ENCODE assay signal across 1 cellular context in the genomic region with DNA sequence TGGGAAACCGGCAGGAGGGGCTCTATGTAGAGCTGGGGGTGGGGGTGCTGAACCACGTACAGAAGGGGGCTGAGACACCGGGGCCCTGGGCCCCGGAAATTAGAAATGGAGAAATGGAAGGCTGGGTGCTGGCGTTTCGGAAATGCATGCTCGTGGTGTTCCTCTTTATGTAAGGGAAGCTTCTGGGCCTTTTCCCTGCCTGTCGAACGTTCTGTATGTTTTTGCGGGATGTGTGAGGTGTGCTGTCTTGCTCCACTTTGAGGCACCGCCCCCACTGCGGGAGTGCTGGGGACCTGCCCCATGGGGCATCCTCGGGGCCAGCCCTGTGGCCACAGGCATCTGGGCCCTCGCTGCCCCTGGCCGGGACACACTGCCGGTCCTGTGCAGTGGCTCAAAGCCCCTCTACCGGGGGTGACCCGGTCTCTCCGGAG.
TF ChIP-seq lines count a peak whose summit lies in the region.

No MANE protein-coding gene starts in this region.

TF ChIP-seq in HepG2, 621 proteins besides CTCF, POLR2A, EP300 and RAD21:
- TF ChIP-seq NFIC (IDR thresholded peaks at IDR 0.05; ENCODE audit: low read length) = no peak
- no peak for TF ChIP-seq RFX5 (IDR thresholded peaks at IDR 0.05; ENCODE audit: low read depth, low read length)
- TF ChIP-seq, protein P1, sequence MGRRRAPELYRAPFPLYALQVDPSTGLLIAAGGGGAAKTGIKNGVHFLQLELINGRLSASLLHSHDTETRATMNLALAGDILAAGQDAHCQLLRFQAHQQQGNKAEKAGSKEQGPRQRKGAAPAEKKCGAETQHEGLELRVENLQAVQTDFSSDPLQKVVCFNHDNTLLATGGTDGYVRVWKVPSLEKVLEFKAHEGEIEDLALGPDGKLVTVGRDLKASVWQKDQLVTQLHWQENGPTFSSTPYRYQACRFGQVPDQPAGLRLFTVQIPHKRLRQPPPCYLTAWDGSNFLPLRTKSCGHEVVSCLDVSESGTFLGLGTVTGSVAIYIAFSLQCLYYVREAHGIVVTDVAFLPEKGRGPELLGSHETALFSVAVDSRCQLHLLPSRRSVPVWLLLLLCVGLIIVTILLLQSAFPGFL (CRISPR knock-in tag; IDR thresholded peaks at IDR 0.05) = no peak
- no peak for TF ChIP-seq TFDP2 (CRISPR knock-in tag; IDR thresholded peaks at IDR 0.05)
- TF ChIP-seq ZNF17 (CRISPR knock-in tag; IDR thresholded peaks at IDR 0.05) = no peak
- TF ChIP-seq, protein P2, sequence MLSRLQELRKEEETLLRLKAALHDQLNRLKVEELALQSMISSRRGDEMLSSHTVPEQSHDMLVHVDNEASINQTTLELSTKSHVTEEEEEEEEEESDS (CRISPR knock-in tag; IDR thresholded peaks at IDR 0.05; ENCODE audit: borderline replicate concordance) = no peak
- TF ChIP-seq ZNF543 (CRISPR knock-in tag; IDR thresholded peaks at IDR 0.05) = no peak
- TF ChIP-seq ZNF225 (CRISPR knock-in tag; IDR thresholded peaks at IDR 0.05) = no peak
- TF ChIP-seq TGIF2 (CRISPR knock-in tag; IDR thresholded peaks at IDR 0.05) = no peak
- TF ChIP-seq NFE2L2 (IDR thresholded peaks at IDR 0.05; ENCODE audit: low read length) = no peak
- TF ChIP-seq ATRX (CRISPR knock-in tag; IDR thresholded peaks at IDR 0.05; ENCODE audit: borderline replicate concordance) = no peak
- TF ChIP-seq ELF4 (CRISPR knock-in tag; IDR thresholded peaks at IDR 0.05; ENCODE audit: borderline replicate concordance) = no peak
- TF ChIP-seq TBP (CRISPR knock-in tag; IDR thresholded peaks at IDR 0.05) = no peak
- TF ChIP-seq HMG20B (CRISPR knock-in tag; conservative IDR thresholded peaks at IDR 0.05) = no peak
- TF ChIP-seq SKI (IDR thresholded peaks at IDR 0.05; ENCODE audit: partially characterized antibody) = no peak
- no peak for TF ChIP-seq BCL6 (CRISPR knock-in tag; IDR thresholded peaks at IDR 0.05)
- TF ChIP-seq SP5 (CRISPR knock-in tag; IDR thresholded peaks at IDR 0.05; ENCODE audit: borderline replicate concordance, low read depth) = no peak
- TF ChIP-seq ZNF616 (CRISPR knock-in tag; IDR thresholded peaks at IDR 0.05; ENCODE audit: low read depth) = no peak
- no peak for TF ChIP-seq ZBTB10 (CRISPR knock-in tag; IDR thresholded peaks at IDR 0.05; ENCODE audit: borderline replicate concordance)
- no peak for TF ChIP-seq ZNF777 (CRISPR knock-in tag; IDR thresholded peaks at IDR 0.05)
